Comparison of ENCODE assay signal across 35 cellular contexts in the genomic region with DNA sequence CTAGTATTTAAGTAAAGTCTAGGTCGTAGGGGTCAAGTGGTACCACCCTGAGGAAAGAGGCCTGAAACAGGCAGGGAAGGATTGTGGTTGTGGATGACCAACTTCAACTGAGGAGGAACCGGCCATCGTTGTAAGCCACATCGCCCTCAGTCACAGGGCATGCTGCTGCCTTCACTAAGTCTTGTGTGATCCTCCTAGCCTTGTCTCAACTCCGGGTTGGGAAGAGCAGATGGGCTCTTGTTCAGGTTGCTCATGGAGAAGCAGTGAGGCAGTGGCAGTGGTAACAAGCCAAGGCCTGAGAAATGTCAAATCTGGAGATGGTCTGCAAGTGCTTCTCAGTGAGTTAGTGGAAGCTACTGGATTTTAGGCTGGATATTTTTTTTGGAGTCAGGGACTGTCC. TPM values are rescaled to one million over a fixed set of nuclear protein-coding genes. Genes with fewer than 3 reads are reported as not detected.
"Had no signal": no experiment of that assay in that cellular context is flagged by ENCODE, and none has a peak within 500 bp of the region (broad histone marks: within the 10 kb centered on the region; RNA-seq: fewer than 3 reads in every experiment).

No MANE protein-coding gene starts in this region.

- H3K4me3 ChIP-seq: esophagus squamous epithelium, gastroesophageal sphincter, heart right ventricle, hepatocyte had no signal

- H3K4me2 ChIP-seq: hepatocyte had no signal

- H3K4me1 ChIP-seq: esophagus squamous epithelium, gastroesophageal sphincter, heart right ventricle had no signal

- H3K27ac Mint-ChIP-seq: activated CD4-positive, alpha-beta memory T cell treated with anti-CD3 and anti-CD28 coated beads for 36 hours; activated CD4-positive, alpha-beta T cell treated with anti-CD3 and anti-CD28 coated beads for 36 hours; activated CD4-positive, alpha-beta T cell treated with anti-CD3 and anti-CD28 coated beads, Interleukin-2, amount 10 ng/mL, durations not matched to agents 24 days and 14 days; activated CD8-positive, alpha-beta memory T cell treated with anti-CD3 and anti-CD28 coated beads, Interleukin-2, amount 10 ng/mL, durations not matched to agents 7 days and 5 days; activated CD8-positive, alpha-beta T cell treated with anti-CD3 and anti-CD28 coated beads, Interleukin-2, amount 10 ng/mL, durations not matched to agents 7 days and 5 days; activated naive CD4-positive, alpha-beta T cell treated with anti-CD3 and anti-CD28 coated beads, Interleukin-2, amount 10 ng/mL, durations not matched to agents 7 days and 5 days; activated naive CD4-positive, alpha-beta T cell treated with anti-CD3 and anti-CD28 coated beads, Interleukin-2, amount 50 U/mL, for 72 hours; activated naive CD8-positive, alpha-beta T cell treated with anti-CD3 and anti-CD28 coated beads, Interleukin-2, amount 10 ng/mL, durations not matched to agents 7 days and 5 days; activated T-helper 1 cell treated with anti-CD3 and anti-CD28 coated beads, Interleukin-12 subunit alpha, Interleukin-12 subunit beta, Interleukin-2, Interleukin-4 antibody, amounts not matched to agents 30 ng/mL and 10 ng/mL and 1 ng/mL, durations not matched to agents 14 hours and 24 hours and 36 hours; activated T-helper 2 cell treated with anti-CD3 and anti-CD28 coated beads, Interferon-gamma antibody, Interleukin-2, Interleukin-4, amounts not matched to agents 10 μg/mL and 5 μg/mL and 100 μg/mL, durations not matched to agents 14 hours and 24 hours and 36 hours; effector memory CD8-positive, alpha-beta T cell had no signal

- H3K4me1 Mint-ChIP-seq: activated CD4-positive, alpha-beta T cell treated with anti-CD3 and anti-CD28 coated beads for 36 hours; activated CD4-positive, alpha-beta T cell treated with anti-CD3 and anti-CD28 coated beads, Interleukin-2, amount 10 ng/mL, durations not matched to agents 24 days and 14 days; activated CD8-positive, alpha-beta memory T cell treated with anti-CD3 and anti-CD28 coated beads, Interleukin-2, amount 10 ng/mL, durations not matched to agents 7 days and 5 days; activated naive CD4-positive, alpha-beta T cell treated with anti-CD3 and anti-CD28 coated beads, Interleukin-2, amount 10 ng/mL, durations not matched to agents 7 days and 5 days; activated naive CD8-positive, alpha-beta T cell treated with anti-CD3 and anti-CD28 coated beads, Interleukin-2, amount 10 ng/mL, durations not matched to agents 7 days and 5 days had no signal

- H3K79me2 ChIP-seq: hepatocyte had no signal

- H3K9me3 ChIP-seq: esophagus squamous epithelium, gastroesophageal sphincter had no signal

- H3K4me3 Mint-ChIP-seq: activated CD4-positive, alpha-beta memory T cell treated with anti-CD3 and anti-CD28 coated beads for 36 hours; activated CD4-positive, alpha-beta T cell treated with anti-CD3 and anti-CD28 coated beads for 36 hours; activated CD4-positive, alpha-beta T cell treated with anti-CD3 and anti-CD28 coated beads, Interleukin-2, amount 10 ng/mL, durations not matched to agents 24 days and 14 days; activated CD8-positive, alpha-beta memory T cell treated with anti-CD3 and anti-CD28 coated beads, Interleukin-2, amount 10 ng/mL, durations not matched to agents 7 days and 5 days; activated CD8-positive, alpha-beta T cell treated with anti-CD3 and anti-CD28 coated beads, Interleukin-2, amount 10 ng/mL, durations not matched to agents 7 days and 5 days; activated naive CD4-positive, alpha-beta T cell treated with anti-CD3 and anti-CD28 coated beads, Interleukin-2, amount 10 ng/mL, durations not matched to agents 7 days and 5 days; activated naive CD8-positive, alpha-beta T cell treated with anti-CD3 and anti-CD28 coated beads, Interleukin-2, amount 10 ng/mL, durations not matched to agents 7 days and 5 days; activated T-helper 1 cell treated with anti-CD3 and anti-CD28 coated beads, Interleukin-12 subunit alpha, Interleukin-12 subunit beta, Interleukin-2, Interleukin-4 antibody, amounts not matched to agents 30 ng/mL and 10 ng/mL and 1 ng/mL, durations not matched to agents 14 hours and 24 hours and 36 hours; effector memory CD8-positive, alpha-beta T cell had no signal

- DNase-seq: activated CD4-positive, alpha-beta memory T cell treated with anti-CD3 and anti-CD28 coated beads for 36 hours; activated CD4-positive, alpha-beta T cell treated with anti-CD3 and anti-CD28 coated beads for 36 hours; activated CD4-positive, alpha-beta T cell treated with anti-CD3 and anti-CD28 coated beads, Interleukin-2, amount 10 ng/mL, durations not matched to agents 24 days and 14 days; activated CD4-positive, CD25-positive, alpha-beta regulatory T cell; activated CD4-positive, CD25-positive, alpha-beta regulatory T cell treated with anti-CD3 and anti-CD28 coated beads, Interleukin-2, amount 50 U/mL, for 72 hours; activated CD8-positive, alpha-beta memory T cell treated with anti-CD3 and anti-CD28 coated beads, Interleukin-2, amount 10 ng/mL, durations not matched to agents 7 days and 5 days; activated CD8-positive, alpha-beta memory T cell treated with anti-CD3 and anti-CD28 coated beads, Interleukin-2, amount 50 U/mL, for 4 hours; activated CD8-positive, alpha-beta T cell treated with anti-CD3 and anti-CD28 coated beads, Interleukin-2, amount 10 ng/mL, durations not matched to agents 7 days and 5 days; activated effector memory CD4-positive, alpha-beta T cell treated with anti-CD3 and anti-CD28 coated beads, Interleukin-2, amount 50 U/mL, for 16 hours; activated naive CD4-positive, alpha-beta T cell; activated naive CD4-positive, alpha-beta T cell treated with anti-CD3 and anti-CD28 coated beads, Interleukin-2, amount 10 ng/mL, durations not matched to agents 7 days and 5 days; activated naive CD8-positive, alpha-beta T cell treated with anti-CD3 and anti-CD28 coated beads, Interleukin-2, amount 10 ng/mL, durations not matched to agents 7 days and 5 days; activated T-cell treated with anti-CD3 and anti-CD28 coated beads, Interleukin-2, amount 50 U/mL, for 1 hour; activated T-cell treated with anti-CD3 and anti-CD28 coated beads, Interleukin-2, amount 50 U/mL, for 48 hours; anterior cingulate cortex; caudate nucleus; cortex of kidney; dermis blood vessel endothelial cell; effector CD4-positive, alpha-beta T cell; effector memory CD8-positive, alpha-beta T cell; esophagus squamous epithelium; foreskin melanocyte; heart right ventricle; T-helper 2 cell had no signal

- ATAC-seq: activated CD4-positive, alpha-beta T cell treated with anti-CD3 and anti-CD28 coated beads for 36 hours; activated CD8-positive, alpha-beta memory T cell treated with anti-CD3 and anti-CD28 coated beads, Interleukin-2, amount 10 ng/mL, durations not matched to agents 7 days and 5 days; activated CD8-positive, alpha-beta T cell treated with anti-CD3 and anti-CD28 coated beads, Interleukin-2, amount 10 ng/mL, durations not matched to agents 7 days and 5 days; activated naive CD4-positive, alpha-beta T cell treated with anti-CD3 and anti-CD28 coated beads, Interleukin-2, amount 50 U/mL, for 72 hours; effector memory CD8-positive, alpha-beta T cell; gastroesophageal sphincter; heart right ventricle had no signal

- H3K27me3 ChIP-seq: esophagus squamous epithelium, gastroesophageal sphincter, heart right ventricle, hepatocyte had no signal

- H2AFZ ChIP-seq: hepatocyte had no signal

- H3K9me3 Mint-ChIP-seq: activated CD4-positive, alpha-beta memory T cell treated with anti-CD3 and anti-CD28 coated beads for 36 hours; activated CD4-positive, alpha-beta T cell treated with anti-CD3 and anti-CD28 coated beads, Interleukin-2, amount 10 ng/mL, durations not matched to agents 24 days and 14 days; activated naive CD4-positive, alpha-beta T cell treated with anti-CD3 and anti-CD28 coated beads, Interleukin-2, amount 10 ng/mL, durations not matched to agents 7 days and 5 days; activated naive CD4-positive, alpha-beta T cell treated with anti-CD3 and anti-CD28 coated beads, Interleukin-2, amount 50 U/mL, for 72 hours; activated naive CD8-positive, alpha-beta T cell treated with anti-CD3 and anti-CD28 coated beads, Interleukin-2, amount 10 ng/mL, durations not matched to agents 7 days and 5 days; activated T-helper 1 cell treated with anti-CD3 and anti-CD28 coated beads, Interleukin-12 subunit alpha, Interleukin-12 subunit beta, Interleukin-2, Interleukin-4 antibody, amounts not matched to agents 30 ng/mL and 10 ng/mL and 1 ng/mL, durations not matched to agents 14 hours and 24 hours and 36 hours; activated T-helper 2 cell treated with anti-CD3 and anti-CD28 coated beads, Interferon-gamma antibody, Interleukin-2, Interleukin-4, amounts not matched to agents 10 μg/mL and 5 μg/mL and 100 μg/mL, durations not matched to agents 14 hours and 24 hours and 36 hours; effector memory CD8-positive, alpha-beta T cell had no signal

- H3K27ac ChIP-seq: epithelial cell of prostate, esophagus squamous epithelium, gastroesophageal sphincter, heart right ventricle, hepatocyte had no signal

- FAIRE-seq: astrocyte, colon, endothelial cell of umbilical vein had no signal

RNA-seq across cellular contexts. Expression of a gene that starts 22.8 kb away (rescaled TPM):
- total RNA-seq: activated CD4-positive, alpha-beta memory T cell treated with anti-CD3 and anti-CD28 coated beads for 36 hours; activated CD4-positive, alpha-beta T cell treated with anti-CD3 and anti-CD28 coated beads for 36 hours; activated CD4-positive, alpha-beta T cell treated with anti-CD3 and anti-CD28 coated beads, Interleukin-2, amount 10 ng/mL, durations not matched to agents 24 days and 14 days; activated CD8-positive, alpha-beta memory T cell treated with anti-CD3 and anti-CD28 coated beads for 36 hours; activated CD8-positive, alpha-beta memory T cell treated with anti-CD3 and anti-CD28 coated beads, Interleukin-2, amount 10 ng/mL, durations not matched to agents 7 days and 5 days; activated CD8-positive, alpha-beta T cell treated with anti-CD3 and anti-CD28 coated beads, Interleukin-2, amount 10 ng/mL, durations not matched to agents 7 days and 5 days; activated naive CD4-positive, alpha-beta T cell treated with anti-CD3 and anti-CD28 coated beads, Interleukin-2, amount 50 U/mL, for 72 hours; activated naive CD8-positive, alpha-beta T cell treated with anti-CD3 and anti-CD28 coated beads, Interleukin-2, amount 10 ng/mL, durations not matched to agents 7 days and 5 days; activated T-helper 1 cell treated with anti-CD3 and anti-CD28 coated beads, Interleukin-12 subunit alpha, Interleukin-12 subunit beta, Interleukin-2, Interleukin-4 antibody, amounts not matched to agents 30 ng/mL and 10 ng/mL and 1 ng/mL, durations not matched to agents 14 hours and 24 hours and 36 hours; activated T-helper 2 cell treated with anti-CD3 and anti-CD28 coated beads, Interferon-gamma antibody, Interleukin-2, Interleukin-4, amounts not matched to agents 10 μg/mL and 5 μg/mL and 100 μg/mL, durations not matched to agents 14 hours and 24 hours and 36 hours; dermis blood vessel endothelial cell; endothelial cell of umbilical vein; glomerular endothelial cell; heart right ventricle had no signal
- polyA plus RNA-seq: endothelial cell of umbilical vein, heart right ventricle had no signal
